Comparison of ENCODE assay signal across 4 cellular contexts in genomic region chr3:195824425-195825190, GRCh38. TPM values are rescaled to one million over a fixed set of nuclear protein-coding genes. Genes with fewer than 3 reads are reported as not detected.
"Had no signal": no experiment of that assay in that cellular context is flagged by ENCODE, and none has a peak within 500 bp of the region (broad histone marks: within the 10 kb centered on the region; RNA-seq: fewer than 3 reads in every experiment).

No MANE protein-coding gene starts in this region.

RNA-seq across cellular contexts. Expression of gene MUC4, which starts 12.9 kb away (rescaled TPM):
- total RNA-seq: GM23248, H4, HT-29, IMR-90 had no signal
